1 cellular context compared by ENCODE assay signal in genomic region chr1:21329209-21329844, GRCh38.
TF ChIP-seq lines count a peak whose summit lies in the region.

No MANE protein-coding gene starts in this region.

TF ChIP-seq in SK-N-SH, 30 proteins besides CTCF, POLR2A, EP300 and RAD21 (continued from another document):
- TF ChIP-seq ZBTB33 (IDR thresholded peaks at IDR 0.05; ENCODE audit: borderline replicate concordance, low read depth) (no peak), TAF1 (IDR thresholded peaks at IDR 0.05; ENCODE audit: borderline replicate concordance, low read depth, low read length) (no peak)
